Comparison of ENCODE assay signal across 22 cellular contexts in genomic region chr20:63411151-63411897, GRCh38. TPM values are rescaled to one million over a fixed set of nuclear protein-coding genes. Genes with fewer than 3 reads are reported as not detected.
A peak's percentile ranks its signal among the peaks of the same experiment; 100 is the strongest.
DNase-seq lines count a peak whose midpoint lies in the region; ATAC-seq and TF ChIP-seq lines count a peak whose summit lies in the region.
"Had no signal": no experiment of that assay in that cellular context is flagged by ENCODE, and none has a peak within 500 bp of the region (broad histone marks: within the 10 kb centered on the region; RNA-seq: fewer than 3 reads in every experiment).

No MANE protein-coding gene starts in this region.

- ATAC-seq in activated naive CD8-positive, alpha-beta T cell treated with anti-CD3 and anti-CD28 coated beads, Interleukin-2, amount 10 ng/mL, durations not matched to agents 7 days and 5 days (ENCODE audit: low read depth) = no peak
- ATAC-seq in activated naive CD8-positive, alpha-beta T cell treated with anti-CD3 and anti-CD28 coated beads, Interleukin-2, amount 50 U/mL, for 24 hours = no peak
- ATAC-seq in GM19467 (IDR thresholded peaks at IDR 0.05; ENCODE audit: unreplicated experiment) = no peak
- no peak for ATAC-seq in natural killer cell treated with Interleukin-12 subunit alpha and Interleukin-12 subunit beta and Interleukin-15 and Interleukin-18, amount 100 ng/mL, for 72 hours
- ATAC-seq in GM19397 (IDR thresholded peaks at IDR 0.05; ENCODE audit: unreplicated experiment) = no peak

- WGBS in endodermal cell (ENCODE audit: insufficient coverage in 1 of 2, insufficient read length in 1 of 2), 2 experiments = 91 to 93% methylated on average over 10 to 27 of the region's 27 CpGs

- DNase-seq in activated naive CD8-positive, alpha-beta T cell treated with anti-CD3 and anti-CD28 coated beads, Interleukin-2, amount 10 ng/mL, durations not matched to agents 7 days and 5 days = no peak
- no peak for DNase-seq in activated naive CD8-positive, alpha-beta T cell treated with anti-CD3 and anti-CD28 coated beads, Interleukin-2, amount 50 U/mL, for 24 hours
- DNase-seq in G401 (ENCODE audit: low spot score) (peak; percentile 33), endodermal cell (no peak)
- no peak for DNase-seq in natural killer cell treated with Interleukin-12 subunit alpha and Interleukin-12 subunit beta and Interleukin-15 and Interleukin-18, amount 100 ng/mL, for 72 hours (ENCODE audit: low spot score)
- DNase-seq: C1 segment of cervical spinal cord, GDM1, Karpas-422, MV-4-11, NCI-H1105 treated with DMSO at 0.1 percent for 48 hours, NCI-H2029 treated with DMSO at 0.1 percent for 48 hours, NCI-H226, NCI-H510A treated with DMSO at 0.1 percent for 48 hours, NCI-H748 treated with DMSO at 0.1 percent for 48 hours, PC-9, RPMI8226, SHP77 treated with DMSO at 0.1 percent for 48 hours had no signal

- H3K4me3 ChIP-seq in endodermal cell (ENCODE audit: low read length) = no peak overlapping the region
- H3K4me3 ChIP-seq: PC-9, SK-N-MC had no signal

- POLR2A ChIA-PET in activated naive CD8-positive, alpha-beta T cell treated with anti-CD3 and anti-CD28 coated beads, Interleukin-2, amount 10 ng/mL, durations not matched to agents 7 days and 5 days (lab: Charles Lee) = no interaction called here

- no peaks in the 10 kb centered on the region for H3K27me3 ChIP-seq in endodermal cell (ENCODE audit: control insufficient read depth, insufficient read depth, low read length, poor library complexity, severe bottlenecking)

- no peaks in the 10 kb centered on the region for H3K9me3 Mint-ChIP-seq in activated naive CD8-positive, alpha-beta T cell treated with anti-CD3 and anti-CD28 coated beads, Interleukin-2, amount 10 ng/mL, durations not matched to agents 7 days and 5 days
- H3K9me3 Mint-ChIP-seq in activated naive CD8-positive, alpha-beta T cell treated with anti-CD3 and anti-CD28 coated beads, Interleukin-2, amount 50 U/mL, for 24 hours = no peaks in the 10 kb centered on the region
- H3K9me3 Mint-ChIP-seq in endodermal cell = no peaks in the 10 kb centered on the region
- H3K9me3 Mint-ChIP-seq in natural killer cell treated with Interleukin-12 subunit alpha and Interleukin-12 subunit beta and Interleukin-15 and Interleukin-18, amount 100 ng/mL, for 72 hours = no peaks in the 10 kb centered on the region

- no peaks in the 10 kb centered on the region for H3K36me3 Mint-ChIP-seq in activated naive CD8-positive, alpha-beta T cell treated with anti-CD3 and anti-CD28 coated beads, Interleukin-2, amount 10 ng/mL, durations not matched to agents 7 days and 5 days
- H3K36me3 Mint-ChIP-seq in activated naive CD8-positive, alpha-beta T cell treated with anti-CD3 and anti-CD28 coated beads, Interleukin-2, amount 50 U/mL, for 24 hours (ENCODE audit: low read depth) = no peaks in the 10 kb centered on the region
- H3K36me3 Mint-ChIP-seq in endodermal cell (ENCODE audit: low read depth) = no peaks in the 10 kb centered on the region
- H3K36me3 Mint-ChIP-seq in natural killer cell treated with Interleukin-12 subunit alpha and Interleukin-12 subunit beta and Interleukin-15 and Interleukin-18, amount 100 ng/mL, for 72 hours = no peaks in the 10 kb centered on the region

- H3K4me1 ChIP-seq in endodermal cell (ENCODE audit: control insufficient read depth, insufficient read depth, low read length) = no peaks in the 10 kb centered on the region

- in situ Hi-C loops in G401 (cut with HindIII; ENCODE audit: low sequenced_read_pairs) = no loop called here

- no peaks in the 10 kb centered on the region for H3K36me3 ChIP-seq in endodermal cell (ENCODE audit: control insufficient read depth, insufficient read depth, low read length)

- H3K27ac Mint-ChIP-seq in activated naive CD8-positive, alpha-beta T cell treated with anti-CD3 and anti-CD28 coated beads, Interleukin-2, amount 10 ng/mL, durations not matched to agents 7 days and 5 days = peak overlapping the region; percentile 70
- no peak overlapping the region for H3K27ac Mint-ChIP-seq in activated naive CD8-positive, alpha-beta T cell treated with anti-CD3 and anti-CD28 coated beads, Interleukin-2, amount 50 U/mL, for 24 hours
- H3K27ac Mint-ChIP-seq in endodermal cell = no peak overlapping the region
- H3K27ac Mint-ChIP-seq in natural killer cell treated with Interleukin-12 subunit alpha and Interleukin-12 subunit beta and Interleukin-15 and Interleukin-18, amount 100 ng/mL, for 72 hours = no peak overlapping the region

- peak; percentile 40 for TF ChIP-seq CTCF in endodermal cell (conservative IDR thresholded peaks at IDR 0.05)

- no peaks in the 10 kb centered on the region for H3K27me3 Mint-ChIP-seq in activated naive CD8-positive, alpha-beta T cell treated with anti-CD3 and anti-CD28 coated beads, Interleukin-2, amount 10 ng/mL, durations not matched to agents 7 days and 5 days
- H3K27me3 Mint-ChIP-seq in activated naive CD8-positive, alpha-beta T cell treated with anti-CD3 and anti-CD28 coated beads, Interleukin-2, amount 50 U/mL, for 24 hours = peaks cover 1% of the 10 kb centered on the region
- H3K27me3 Mint-ChIP-seq in endodermal cell (ENCODE audit: insufficient read depth) = no peaks in the 10 kb centered on the region
- H3K27me3 Mint-ChIP-seq in natural killer cell treated with Interleukin-12 subunit alpha and Interleukin-12 subunit beta and Interleukin-15 and Interleukin-18, amount 100 ng/mL, for 72 hours = peaks cover 0 to 5% of the 10 kb centered on the region in 2 donors

- peaks cover 2% of the 10 kb centered on the region for H3K4me1 Mint-ChIP-seq in activated naive CD8-positive, alpha-beta T cell treated with anti-CD3 and anti-CD28 coated beads, Interleukin-2, amount 10 ng/mL, durations not matched to agents 7 days and 5 days
- H3K4me1 Mint-ChIP-seq in activated naive CD8-positive, alpha-beta T cell treated with anti-CD3 and anti-CD28 coated beads, Interleukin-2, amount 50 U/mL, for 24 hours = peaks cover 3% of the 10 kb centered on the region
- peaks cover 2% of the 10 kb centered on the region for H3K4me1 Mint-ChIP-seq in endodermal cell
- H3K4me1 Mint-ChIP-seq in natural killer cell treated with Interleukin-12 subunit alpha and Interleukin-12 subunit beta and Interleukin-15 and Interleukin-18, amount 100 ng/mL, for 72 hours (ENCODE audit: low read depth in 2 of 2) = peaks cover 0 to 5% of the 10 kb centered on the region in 2 donors

- no peaks in the 10 kb centered on the region for H3K9me3 ChIP-seq in endodermal cell (ENCODE audit: control insufficient read depth, low read length)

- H3K4me3 Mint-ChIP-seq in activated naive CD8-positive, alpha-beta T cell treated with anti-CD3 and anti-CD28 coated beads, Interleukin-2, amount 10 ng/mL, durations not matched to agents 7 days and 5 days = peak overlapping the region; percentile 8
- no peak overlapping the region for H3K4me3 Mint-ChIP-seq in activated naive CD8-positive, alpha-beta T cell treated with anti-CD3 and anti-CD28 coated beads, Interleukin-2, amount 50 U/mL, for 24 hours
- H3K4me3 Mint-ChIP-seq in endodermal cell = no peak overlapping the region
- no peak overlapping the region for H3K4me3 Mint-ChIP-seq in natural killer cell treated with Interleukin-12 subunit alpha and Interleukin-12 subunit beta and Interleukin-15 and Interleukin-18, amount 100 ng/mL, for 72 hours

- H3K9ac ChIP-seq in endodermal cell (ENCODE audit: extremely low read depth, low read length, poor library complexity, severe bottlenecking) = no peak overlapping the region

- H3K27ac ChIP-seq in endodermal cell (ENCODE audit: low read depth, low read length) = no peak overlapping the region
- H3K27ac ChIP-seq: PC-9, SK-N-MC had no signal

RNA-seq across cellular contexts. Expression of gene CHRNA4, which starts 50.2 kb away (rescaled TPM):
- total RNA-seq in activated naive CD8-positive, alpha-beta T cell treated with anti-CD3 and anti-CD28 coated beads, Interleukin-2, amount 10 ng/mL, durations not matched to agents 7 days and 5 days = not detected
- 0.37 and 1.4 TPM in 2 replicates for total RNA-seq in G401 (2014; rRNA removed; shearing (Covaris generic))
- total RNA-seq in endodermal cell = under 1 TPM in 1 of 2 donors, not detected in 1; 0.46 TPM
- 9.6 TPM for polyA plus RNA-seq in endodermal cell (2013, experiment 1 of 2)
- 5.6 TPM for polyA plus RNA-seq in endodermal cell (2013, experiment 2 of 2)
- not detected for total RNA-seq in natural killer cell treated with Interleukin-12 subunit alpha and Interleukin-12 subunit beta and Interleukin-15 and Interleukin-18, amount 100 ng/mL, for 72 hours
- total RNA-seq: Daoy, M059J, PC-9 had no signal
